In genomic region chrX:48761674-48762471, GRCh38 we compare ENCODE assay signal across 8 cellular contexts. TPM values are rescaled to one million over a fixed set of nuclear protein-coding genes. Genes with fewer than 3 reads are reported as not detected.
DNase-seq lines count a peak whose midpoint lies in the region; ATAC-seq and TF ChIP-seq lines count a peak whose summit lies in the region.

Gene GLOD5 (plus strand): TSS chrX:48761747. CDS start chrX:48761791, 44 bp downstream.

- peaks cover 7% of the 10 kb centered on the region for H3K4me1 ChIP-seq in MM.1S (ENCODE audit: low read length)
- H3K4me1 ChIP-seq in GM23248 (ENCODE audit: insufficient read depth): no peaks in the 10 kb centered on the region

- POLR2A ChIA-PET in activated CD4-positive, alpha-beta memory T cell treated with anti-CD3 and anti-CD28 coated beads, Interleukin-2, amount 10 ng/mL, durations not matched to agents 7 days and 5 days (lab: Charles Lee): no interaction called here

- 26 to 33% methylated on average over 6 to 9 of the region's 12 CpGs for WGBS in GM23248 (ENCODE audit: low coverage in 1 of 2, low lambda C conversion rate in 2 of 2, missing lambda C conversion rate in 2 of 2), 2 experiments

- H3K27ac ChIP-seq in MM.1S (ENCODE audit: low read length) (no peak within 1 kb of the TSS), GM23248 (no peak within 1 kb of the TSS)

- DNase-seq in DMS79 (lab: John Stamatoyannopoulos, UW): peak; percentile 34
- DNase-seq in MM.1S: peak; percentile 44
- peak; percentile 50 for DNase-seq in activated CD4-positive, alpha-beta memory T cell treated with anti-CD3 and anti-CD28 coated beads, Interleukin-2, amount 10 ng/mL, durations not matched to agents 7 days and 5 days
- DNase-seq in left kidney (ENCODE audit: low read depth, low spot score): peak; percentile 73
- DNase-seq in GM23248: no peak
- DNase-seq in foreskin melanocyte: no peak

- no peak within 1 kb of the TSS for H3K4me3 ChIP-seq in MM.1S (ENCODE audit: low read length)
- no peak within 1 kb of the TSS for H3K4me3 ChIP-seq in GM23248

- H3K9me3 ChIP-seq in MM.1S (replicated peaks; ENCODE audit: insufficient read depth, low read length): no peaks in the 10 kb centered on the region
- H3K9me3 ChIP-seq in GM23248 (ENCODE audit: low read depth): no peaks in the 10 kb centered on the region

- CTCF ChIA-PET in activated CD4-positive, alpha-beta memory T cell treated with anti-CD3 and anti-CD28 coated beads, Interleukin-2, amount 10 ng/mL, durations not matched to agents 7 days and 5 days (lab: Charles Lee): interaction anchor here (0.7 kb wide), 1 partner anchor 146 kb away, joined by 3 read pairs; no protein-coding TSS in a partner anchor

- H3K27ac Mint-ChIP-seq in activated CD4-positive, alpha-beta memory T cell treated with anti-CD3 and anti-CD28 coated beads, Interleukin-2, amount 10 ng/mL, durations not matched to agents 7 days and 5 days: peak within 1 kb of the TSS; percentile 35

- no peaks in the 10 kb centered on the region for H3K9me2 ChIP-seq in MM.1S (replicated peaks; ENCODE audit: insufficient read depth, low read length)
- no peaks in the 10 kb centered on the region for H3K9me2 ChIP-seq in GM23248 (ENCODE audit: insufficient read depth)

- H3K27me3 Mint-ChIP-seq in activated CD4-positive, alpha-beta memory T cell treated with anti-CD3 and anti-CD28 coated beads, Interleukin-2, amount 10 ng/mL, durations not matched to agents 7 days and 5 days: no peaks in the 10 kb centered on the region

- no peaks in the 10 kb centered on the region for H3K9me3 Mint-ChIP-seq in activated CD4-positive, alpha-beta memory T cell treated with anti-CD3 and anti-CD28 coated beads, Interleukin-2, amount 10 ng/mL, durations not matched to agents 7 days and 5 days

- no peaks in the 10 kb centered on the region for H3K27me3 ChIP-seq in MM.1S (replicated peaks; ENCODE audit: insufficient read depth, low read length)
- H3K27me3 ChIP-seq in GM23248 (replicated peaks; ENCODE audit: insufficient read depth): no peaks in the 10 kb centered on the region

- H3K9ac ChIP-seq in MM.1S (ENCODE audit: low read length): no peak within 1 kb of the TSS
- H3K9ac ChIP-seq in GM23248: no peak within 1 kb of the TSS

- H3K36me3 ChIP-seq in MM.1S (replicated peaks; ENCODE audit: insufficient read depth, low read length) (no peaks in the 10 kb centered on the region), GM23248 (ENCODE audit: low read depth) (no peaks in the 10 kb centered on the region)

- TF ChIP-seq CTCF in MM.1S (IDR thresholded peaks at IDR 0.05; ENCODE audit: low read length): peak; percentile 44

- H2AFZ ChIP-seq in MM.1S (ENCODE audit: low read length) (peak within 1 kb of the TSS; percentile 84), GM23248 (no peak within 1 kb of the TSS)

- H3K79me2 ChIP-seq in MM.1S (ENCODE audit: low read length) (no peaks in the 10 kb centered on the region), GM23248 (ENCODE audit: insufficient read depth) (no peaks in the 10 kb centered on the region)

- H4K20me1 ChIP-seq in MM.1S (ENCODE audit: insufficient read depth, low read length) (no peaks in the 10 kb centered on the region), GM23248 (ENCODE audit: insufficient read depth) (no peaks in the 10 kb centered on the region)

- H3K36me3 Mint-ChIP-seq in activated CD4-positive, alpha-beta memory T cell treated with anti-CD3 and anti-CD28 coated beads, Interleukin-2, amount 10 ng/mL, durations not matched to agents 7 days and 5 days (ENCODE audit: low read depth): no peaks in the 10 kb centered on the region

- H3K4me3 Mint-ChIP-seq in activated CD4-positive, alpha-beta memory T cell treated with anti-CD3 and anti-CD28 coated beads, Interleukin-2, amount 10 ng/mL, durations not matched to agents 7 days and 5 days: no peak within 1 kb of the TSS

- peaks cover 6% of the 10 kb centered on the region for H3K4me1 Mint-ChIP-seq in activated CD4-positive, alpha-beta memory T cell treated with anti-CD3 and anti-CD28 coated beads, Interleukin-2, amount 10 ng/mL, durations not matched to agents 7 days and 5 days

- in situ Hi-C loops in GM23248 (cut with MboI): no loop called here

- H3F3A ChIP-seq in MM.1S (ENCODE audit: insufficient read depth, low read length) (no peaks in the 10 kb centered on the region), GM23248 (ENCODE audit: insufficient read depth) (no peaks in the 10 kb centered on the region)

- ATAC-seq in HG02678 (IDR thresholded peaks at IDR 0.05; ENCODE audit: unreplicated experiment): no peak
- ATAC-seq in HG03432 (IDR thresholded peaks at IDR 0.05; ENCODE audit: unreplicated experiment): no peak

- H3K4me2 ChIP-seq in MM.1S (ENCODE audit: low read depth, low read length): peak within 1 kb of the TSS; percentile 59
- no peak within 1 kb of the TSS for H3K4me2 ChIP-seq in GM23248 (ENCODE audit: unreplicated experiment)

RNA-seq across cellular contexts. Expression of gene GLOD5, which starts in this region (rescaled TPM):
- total RNA-seq in activated CD4-positive, alpha-beta memory T cell treated with anti-CD3 and anti-CD28 coated beads, Interleukin-2, amount 10 ng/mL, durations not matched to agents 7 days and 5 days: not detected
- not detected in 2 replicates for total RNA-seq in GM23248 (2014; rRNA removed; shearing (Covaris generic))
- polyA plus RNA-seq in GM23248 (2016; fragmentation: Nextera tagmentation; extraction: Ambion mirVana): not detected in 2 replicates

Comparison
In these comparisons a context has a peak if more than half of its experiments do, and no peak if none do; other contexts are left out.
1. Peak in DNase-seq in activated CD4-positive, alpha-beta memory T cell treated with anti-CD3 and anti-CD28 coated beads, Interleukin-2, amount 10 ng/mL, durations not matched to agents 7 days and 5 days; RNA of the gene not detected or under 1 TPM.
2. DNase-seq: peak in DMS79 (single experiment), MM.1S (single experiment) and left kidney (single experiment); none in GM23248 (single experiment) and foreskin melanocyte (single experiment).